ENCODE assay signal across 10 cellular contexts in the genomic region with DNA sequence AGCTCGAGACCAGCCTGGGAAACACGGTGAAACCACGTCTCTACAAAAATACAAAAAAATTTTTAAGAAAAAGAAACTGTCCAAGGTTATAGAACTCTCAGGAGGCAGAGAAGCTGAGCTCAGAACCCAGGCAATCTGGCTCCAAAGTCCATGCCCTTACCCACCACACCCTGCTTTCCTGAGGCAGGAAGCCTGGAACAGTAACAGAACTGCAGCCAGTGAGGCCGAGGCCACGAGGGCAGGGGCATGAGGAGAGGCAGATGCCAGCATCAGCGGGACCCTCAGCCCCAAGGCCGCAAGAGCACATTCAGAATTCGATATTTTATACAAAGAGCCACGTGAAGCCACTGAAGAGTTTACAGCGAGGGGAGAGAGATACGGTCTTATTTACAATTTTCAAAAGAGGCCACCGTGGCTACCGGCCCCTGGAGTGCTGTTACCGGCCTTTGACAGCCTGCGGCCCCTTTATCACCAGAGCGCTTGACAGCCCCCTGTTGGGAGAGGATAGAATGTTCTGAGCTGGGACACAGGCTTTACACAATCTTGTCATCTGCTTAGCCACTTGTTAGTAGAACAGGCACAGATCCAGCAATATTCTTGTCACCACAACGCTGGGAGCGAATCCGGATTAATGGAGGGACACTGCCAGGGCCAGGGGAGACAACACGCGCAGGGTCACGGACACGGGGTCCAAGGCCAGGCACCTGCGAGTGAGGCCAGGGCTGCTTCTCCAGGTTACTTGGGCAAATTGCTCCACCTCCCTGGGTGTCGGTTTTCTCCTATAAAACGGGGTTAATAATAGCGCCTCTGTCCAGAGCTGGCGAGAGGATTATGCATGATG. TPM values are rescaled to one million over a fixed set of nuclear protein-coding genes. Genes with fewer than 3 reads are reported as not detected.
DNase-seq lines count a peak whose midpoint lies in the region; ATAC-seq and TF ChIP-seq lines count a peak whose summit lies in the region.
"Had no signal": no experiment of that assay in that cellular context is flagged by ENCODE, and none has a peak within 500 bp of the region (broad histone marks: within the 10 kb centered on the region; RNA-seq: fewer than 3 reads in every experiment).

No MANE protein-coding gene starts in this region.

- POLR2A ChIA-PET in A673 (lab: Charles Lee; ENCODE audit: low non-redundant PET): no interaction called here

- peaks cover 66% of the 10 kb centered on the region for H3K79me2 ChIP-seq in MM.1S (ENCODE audit: low read length)

- no peak overlapping the region for H2AFZ ChIP-seq in MM.1S (ENCODE audit: low read length)

- peaks cover 20% of the 10 kb centered on the region for H3K36me3 ChIP-seq in A673 (ENCODE audit: insufficient read depth, low read length, poor library complexity, severe bottlenecking)
- H3K36me3 ChIP-seq in MM.1S (replicated peaks; ENCODE audit: insufficient read depth, low read length): no peaks in the 10 kb centered on the region
- H3K36me3 ChIP-seq in mucosa of descending colon (ENCODE audit: low read depth): peaks cover 11% of the 10 kb centered on the region

- intact Hi-C loops in A673 (cut with micrococcal nuclease; ENCODE audit: unreplicated experiment): no loop called here
- intact Hi-C loops in mucosa of descending colon (cut with DNase I, micrococcal nuclease): no loop called here

- H3K4me2 ChIP-seq in MM.1S (ENCODE audit: low read depth, low read length): no peak overlapping the region
- H3K4me2 ChIP-seq: BLaER1 treated with 17β-estradiol and CSF1 and Interleukin-3, amounts not matched to agents 10 nM and 100 nM had no signal

- H3K9me3 ChIP-seq in A673 (ENCODE audit: low read depth, low read length, poor library complexity, severe bottlenecking): no peaks in the 10 kb centered on the region
- H3K9me3 ChIP-seq in MM.1S (replicated peaks; ENCODE audit: insufficient read depth, low read length): no peaks in the 10 kb centered on the region
- no peaks in the 10 kb centered on the region for H3K9me3 ChIP-seq in mucosa of descending colon
- H3K9me3 ChIP-seq: BLaER1 treated with 17β-estradiol and CSF1 and Interleukin-3, amounts not matched to agents 10 nM and 100 nM had no signal

- TF ChIP-seq CTCF in A673 (conservative IDR thresholded peaks at IDR 0.05; ENCODE audit: low read depth, low read length) (0 out of 2 replicates have a peak, but pooled peaks have one; percentile 16), MM.1S (IDR thresholded peaks at IDR 0.05; ENCODE audit: low read length) (0 out of 2 replicates have a peak, but pooled peaks have one; percentile 3), mucosa of descending colon (IDR thresholded peaks at IDR 0.05) (no peak)

- H4K20me1 ChIP-seq in MM.1S (ENCODE audit: insufficient read depth, low read length): no peaks in the 10 kb centered on the region

- CTCF ChIA-PET in A673 (lab: Charles Lee): no interaction called here

- no peak for DNase-seq in A673 (ENCODE audit: low spot score)
- no peak for DNase-seq in MM.1S
- peak; percentile 71 to 87 (median 83) for DNase-seq in mucosa of descending colon
- DNase-seq in stimulated activated CD4-positive, alpha-beta T cell treated with anti-CD3 and anti-CD28 coated beads, Interleukin-2, amount 100 ng/mL, for 48 hours: no peak

- peaks cover 8% of the 10 kb centered on the region for H3K4me1 ChIP-seq in A673 (ENCODE audit: insufficient read depth, low read length, poor library complexity, severe bottlenecking)
- peaks cover 11% of the 10 kb centered on the region for H3K4me1 ChIP-seq in MM.1S (ENCODE audit: low read length)
- H3K4me1 ChIP-seq in mucosa of descending colon (ENCODE audit: low read depth): peaks cover 51% of the 10 kb centered on the region

- no TSS peak for BruUV-seq in A673 (replicated peaks; lab: Mats Ljungman, UMichigan)

- H3F3A ChIP-seq in MM.1S (ENCODE audit: insufficient read depth, low read length): no peaks in the 10 kb centered on the region

- no peak overlapping the region for H3K9ac ChIP-seq in MM.1S (ENCODE audit: low read length)

- ATAC-seq in mucosa of descending colon (peak; percentile 92), HG03039 (IDR thresholded peaks at IDR 0.05; ENCODE audit: unreplicated experiment) (no peak), HG03521 (IDR thresholded peaks at IDR 0.05; ENCODE audit: unreplicated experiment) (no peak), GM21825 (IDR thresholded peaks at IDR 0.05; ENCODE audit: unreplicated experiment) (no peak)
- ATAC-seq: activated CD4-positive, CD25-positive, alpha-beta regulatory T cell treated with anti-CD3 and anti-CD28 coated beads, Interleukin-2, amount 50 U/mL, for 24 hours had no signal

- no peaks in the 10 kb centered on the region for H3K9me2 ChIP-seq in MM.1S (replicated peaks; ENCODE audit: insufficient read depth, low read length)

- H3K27me3 ChIP-seq in A673 (replicated peaks; ENCODE audit: insufficient read depth, low read depth, low read length, poor library complexity) (no peaks in the 10 kb centered on the region), MM.1S (replicated peaks; ENCODE audit: insufficient read depth, low read length) (no peaks in the 10 kb centered on the region)
- H3K27me3 ChIP-seq: BLaER1 treated with 17β-estradiol and CSF1 and Interleukin-3, amounts not matched to agents 10 nM and 100 nM had no signal

- H3K27ac ChIP-seq in A673 (ENCODE audit: low read depth, low read length, poor library complexity, severe bottlenecking): no peak overlapping the region
- H3K27ac ChIP-seq in MM.1S (ENCODE audit: low read length): no peak overlapping the region
- peak overlapping the region; percentile 78 for H3K27ac ChIP-seq in cingulate gyrus (ENCODE audit: low read depth, low read length)
- H3K27ac ChIP-seq: BLaER1 treated with 17β-estradiol and CSF1 and Interleukin-3, amounts not matched to agents 10 nM and 100 nM had no signal

- H3K4me3 ChIP-seq in A673 (ENCODE audit: low read depth, low read length, poor library complexity, severe bottlenecking) (no peak overlapping the region), MM.1S (ENCODE audit: low read length) (no peak overlapping the region), mucosa of descending colon (no peak overlapping the region)
- H3K4me3 ChIP-seq: BLaER1 treated with 17β-estradiol and CSF1 and Interleukin-3, amounts not matched to agents 10 nM and 100 nM had no signal

RNA-seq across cellular contexts. Expression of gene SPATA2, which starts 5.6 kb away (rescaled TPM):
- 9.2 and 9.7 TPM in 2 replicates for total RNA-seq in A673 (2021)
- total RNA-seq in mucosa of descending colon: 10 to 100 TPM; 16.2 to 24.1 (median 20.2) TPM

RNA-seq across cellular contexts. Expression of gene RNF114, which starts 26.5 kb away (rescaled TPM):
- total RNA-seq in A673 (2021) (83.6 and 90.0 TPM in 2 replicates), mucosa of descending colon (10 to 100 TPM; 81.3 to 89.0 (median 88.2) TPM)

Comparison
In these comparisons a context has a peak if more than half of its experiments do, and no peak if none do; other contexts are left out.
1. DNase-seq: peak in mucosa of descending colon (3 of 3); none in A673 (single experiment), MM.1S (single experiment) and stimulated activated CD4-positive, alpha-beta T cell treated with anti-CD3 and anti-CD28 coated beads, Interleukin-2, amount 100 ng/mL, for 48 hours (0 of 2).